In genomic region chr20:35276408-35276807, GRCh38 we compare ENCODE assay signal across 8 cellular contexts. TPM values are rescaled to one million over a fixed set of nuclear protein-coding genes. Genes with fewer than 3 reads are reported as not detected.
DNase-seq lines count a peak whose midpoint lies in the region; ATAC-seq and TF ChIP-seq lines count a peak whose summit lies in the region.

No MANE protein-coding gene starts in this region.

- peak overlapping the region; percentile 96 to 97 (median 96) for H3K4me3 Mint-ChIP-seq in nephron

- ATAC-seq in GM18519 (IDR thresholded peaks at IDR 0.05; ENCODE audit: low FRiP score, unreplicated experiment), result no peak

- H4K20me1 ChIP-seq in Karpas-422 (ENCODE audit: insufficient read depth, low read depth, low read length), result peaks cover 5% of the 10 kb centered on the region; the same call in 1 of the 2 replicates

- H3K27me3 ChIP-seq in Karpas-422 (ENCODE audit: low read length), result no peaks in the 10 kb centered on the region
- H3K27me3 ChIP-seq in colonic mucosa, result no peaks in the 10 kb centered on the region

- intact Hi-C loops in colonic mucosa (cut with DNase I), result no loop called here

- TF ChIP-seq CTCF in C4-2B (conservative IDR thresholded peaks at IDR 0.05) (no peak), colonic mucosa (IDR thresholded peaks at IDR 0.05) (no peak), nephron (IDR thresholded peaks at IDR 0.05; ENCODE audit: unreplicated experiment in 3 of 3) (no peak)

- H3K4me3 ChIP-seq in Karpas-422 (ENCODE audit: low read length) (peak overlapping the region; percentile 99), colonic mucosa (no peak overlapping the region)

- H3K9me3 ChIP-seq in Karpas-422 (ENCODE audit: low read length) (no peaks in the 10 kb centered on the region), colonic mucosa (no peaks in the 10 kb centered on the region)

- H3K9me2 ChIP-seq in Karpas-422 (replicated peaks; ENCODE audit: insufficient read depth, low read length), result no peaks in the 10 kb centered on the region

- H3K36me3 Mint-ChIP-seq in nephron (ENCODE audit: low read depth), result peaks cover 26% of the 10 kb centered on the region

- H3K4me2 ChIP-seq in Karpas-422 (ENCODE audit: low read depth, low read length, poor library complexity, severe bottlenecking), result peak overlapping the region; percentile 97

- H3K9ac ChIP-seq in Karpas-422 (ENCODE audit: low read length) (peak overlapping the region; percentile 99), colonic mucosa (ENCODE audit: low read depth in 2 of 2, low read length in 2 of 2) (peak overlapping the region in 1 of 2 donors; percentile 96)

- H3K27ac Mint-ChIP-seq in nephron, result no peak overlapping the region

- H3K36me3 ChIP-seq in Karpas-422 (ENCODE audit: insufficient read depth, low read length) (peaks cover 7% of the 10 kb centered on the region), colonic mucosa (peaks cover 14% of the 10 kb centered on the region)

- H3K4me1 Mint-ChIP-seq in nephron, result no peaks in the 10 kb centered on the region

- H3K27ac ChIP-seq in C4-2B, result peak overlapping the region; percentile 86
- peak overlapping the region; percentile 81 for H3K27ac ChIP-seq in Karpas-422 (ENCODE audit: low read length)
- H3K27ac ChIP-seq in colonic mucosa, result peak overlapping the region; percentile 98

- DNase-seq in Karpas-422 (no peak), colonic mucosa (no peak), NCI-H1105 treated with DMSO at 0.1 percent for 48 hours (lab: John Stamatoyannopoulos, UW) (no peak), dermis blood vessel endothelial cell (no peak)
- DNase-seq in activated CD4-positive, CD25-positive, alpha-beta regulatory T cell (lab: John Stamatoyannopoulos, UW), result no peak

- peaks cover 4% of the 10 kb centered on the region for H3K27me3 Mint-ChIP-seq in nephron (ENCODE audit: low read depth)

- peaks cover 42% of the 10 kb centered on the region for H3K4me1 ChIP-seq in Karpas-422 (ENCODE audit: low read length)
- H3K4me1 ChIP-seq in colonic mucosa, result peaks cover 5% of the 10 kb centered on the region

- no peak overlapping the region for H2AFZ ChIP-seq in Karpas-422 (ENCODE audit: low read length)

- no peaks in the 10 kb centered on the region for H3K9me3 Mint-ChIP-seq in nephron

- peaks cover 16% of the 10 kb centered on the region for H3K79me2 ChIP-seq in Karpas-422 (ENCODE audit: low read length)

RNA-seq across cellular contexts. Expression of gene MMP24OS, which starts 1.5 kb away (rescaled TPM):
- 12.4 and 17.1 TPM in 2 replicates for total RNA-seq in Karpas-422 (2014; rRNA removed; shearing (Covaris generic); ENCODE audit: low replicate concordance)
- total RNA-seq in colonic mucosa (100 to 1,000 TPM in 1 of 2 donors, 10 to 100 TPM in 1; 83.9 to 123 TPM), dermis blood vessel endothelial cell (7.3 TPM in 2 replicates)

RNA-seq across cellular contexts. Expression of gene EIF6, which starts 8.2 kb away (rescaled TPM):
- 150 and 168 TPM in 2 replicates for total RNA-seq in Karpas-422 (2014; rRNA removed; shearing (Covaris generic); ENCODE audit: low replicate concordance)
- total RNA-seq in colonic mucosa (100 to 1,000 TPM; 163 to 194 TPM), dermis blood vessel endothelial cell (147 and 186 TPM in 2 replicates)

RNA-seq across cellular contexts. Expression of gene FAM83C, which starts 15.8 kb away (rescaled TPM):
- total RNA-seq in Karpas-422 (2014; rRNA removed; shearing (Covaris generic); ENCODE audit: low replicate concordance), result not detected in 2 replicates
- total RNA-seq in colonic mucosa (under 1 TPM in 1 of 2 donors, not detected in 1; 0.45 TPM), dermis blood vessel endothelial cell (not detected in 2 replicates)

RNA-seq across cellular contexts. Expression of gene MMP24, which starts 49.9 kb away (rescaled TPM):
- total RNA-seq in Karpas-422 (2014; rRNA removed; shearing (Covaris generic); ENCODE audit: low replicate concordance), result 0.36 and 0.60 TPM in 2 replicates
- total RNA-seq in colonic mucosa (under 1 TPM; 0.15 to 0.50 TPM), dermis blood vessel endothelial cell (0.68 and 0.88 TPM in 2 replicates)
